17 cellular contexts compared by ENCODE assay signal in the genomic region with DNA sequence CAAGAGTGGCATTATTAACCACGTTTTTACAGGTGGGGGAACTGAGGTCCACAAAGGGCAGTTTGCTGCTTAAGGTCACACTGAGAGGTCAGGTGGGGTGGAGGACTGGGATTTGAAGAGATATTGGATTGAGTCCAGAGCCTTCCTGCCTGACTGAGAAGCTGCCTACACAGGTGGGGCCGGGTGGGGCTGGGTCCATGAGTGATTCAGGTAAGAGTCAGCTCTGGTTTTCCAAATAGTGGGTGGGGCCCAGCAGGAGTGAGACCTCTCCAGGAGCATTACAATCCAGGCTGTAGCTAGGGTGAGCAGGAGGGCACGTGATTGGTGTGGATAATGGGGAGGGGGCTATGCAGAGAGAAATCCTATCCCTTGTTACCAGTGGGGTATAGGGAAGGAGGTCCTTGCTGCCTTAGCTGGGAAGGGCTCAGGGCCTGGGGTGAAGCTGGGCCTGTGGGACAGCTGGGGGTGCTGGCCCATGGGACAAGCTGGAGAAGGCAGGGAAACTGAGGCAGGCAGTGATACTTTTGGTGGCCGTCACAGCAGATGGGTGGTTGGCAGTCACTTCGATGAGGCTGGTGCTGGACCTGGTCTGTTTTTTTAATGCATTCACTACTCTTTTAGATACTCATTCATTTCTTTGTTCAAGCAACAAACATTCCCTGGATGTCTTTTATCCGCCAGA. TPM values are rescaled to one million over a fixed set of nuclear protein-coding genes. Genes with fewer than 3 reads are reported as not detected.
"Had no signal": no experiment of that assay in that cellular context is flagged by ENCODE, and none has a peak within 500 bp of the region (broad histone marks: within the 10 kb centered on the region; RNA-seq: fewer than 3 reads in every experiment).

No MANE protein-coding gene starts in this region.

- H3K27me3 ChIP-seq: adrenal gland, thyroid gland had no signal

- H3K27ac ChIP-seq: adrenal gland, cardiac muscle cell, left ventricle myocardium inferior, thyroid gland had no signal

- H3K36me3 Mint-ChIP-seq: activated naive CD4-positive, alpha-beta T cell treated with anti-CD3 and anti-CD28 coated beads, Interleukin-2, amount 50 U/mL, for 72 hours had no signal

- ATAC-seq: activated naive CD4-positive, alpha-beta T cell treated with anti-CD3 and anti-CD28 coated beads, Interleukin-2, amount 50 U/mL, for 72 hours; activated T-cell treated with anti-CD3 and anti-CD28 coated beads, Interleukin-2, amount 50 U/mL, for 4 hours; effector memory CD8-positive, alpha-beta T cell had no signal

- H3K9me3 ChIP-seq: adrenal gland, left ventricle myocardium inferior, thyroid gland had no signal

- H3K27ac Mint-ChIP-seq: activated naive CD4-positive, alpha-beta T cell treated with anti-CD3 and anti-CD28 coated beads, Interleukin-2, amount 50 U/mL, for 72 hours; effector memory CD8-positive, alpha-beta T cell had no signal

- H3K9me3 Mint-ChIP-seq: activated T-cell treated with anti-CD3 and anti-CD28 coated beads, Interleukin-2, amount 50 U/mL, for 4 hours; effector memory CD8-positive, alpha-beta T cell had no signal

- H3K4me3 ChIP-seq: adrenal gland, cardiac muscle cell, left ventricle myocardium inferior, thyroid gland had no signal

- H3K4me3 Mint-ChIP-seq: activated T-cell treated with anti-CD3 and anti-CD28 coated beads, Interleukin-2, amount 50 U/mL, for 4 hours; effector memory CD8-positive, alpha-beta T cell had no signal

- DNase-seq: activated CD4-positive, alpha-beta T cell treated with anti-CD3 and anti-CD28 coated beads, Interleukin-2, amount 50 U/mL, for 1 hour; activated CD4-positive, CD25-positive, alpha-beta regulatory T cell treated with anti-CD3 and anti-CD28 coated beads, Interleukin-2, amount 50 U/mL, for 72 hours; activated CD8-positive, alpha-beta memory T cell treated with anti-CD3 and anti-CD28 coated beads, Interleukin-2, amount 50 U/mL, for 4 hours; activated gamma-delta T cell; activated T-cell treated with anti-CD3 and anti-CD28 coated beads, Interleukin-2, amount 50 U/mL, for 4 hours; adrenal gland; effector memory CD8-positive, alpha-beta T cell; hypothalamus; kidney; left ventricle myocardium inferior; stimulated activated CD4-positive, alpha-beta T cell treated with anti-CD3 and anti-CD28 coated beads, Interleukin-2, amount 100 ng/mL, for 24 hours; stimulated activated naive CD4-positive, alpha-beta T cell treated with Interleukin-2 at 50 U/mL for 16 hours; SW 1271; T-helper 2 cell; thyroid gland had no signal

- H3K36me3 ChIP-seq: adrenal gland, cardiac muscle cell, left ventricle myocardium inferior, thyroid gland had no signal

RNA-seq across cellular contexts. Expression of gene PTGS1, which starts 2.9 kb away (rescaled TPM):
- polyA plus RNA-seq: cardiac muscle cell had no signal
